ENCODE assay signal across 8 cellular contexts in the genomic region with DNA sequence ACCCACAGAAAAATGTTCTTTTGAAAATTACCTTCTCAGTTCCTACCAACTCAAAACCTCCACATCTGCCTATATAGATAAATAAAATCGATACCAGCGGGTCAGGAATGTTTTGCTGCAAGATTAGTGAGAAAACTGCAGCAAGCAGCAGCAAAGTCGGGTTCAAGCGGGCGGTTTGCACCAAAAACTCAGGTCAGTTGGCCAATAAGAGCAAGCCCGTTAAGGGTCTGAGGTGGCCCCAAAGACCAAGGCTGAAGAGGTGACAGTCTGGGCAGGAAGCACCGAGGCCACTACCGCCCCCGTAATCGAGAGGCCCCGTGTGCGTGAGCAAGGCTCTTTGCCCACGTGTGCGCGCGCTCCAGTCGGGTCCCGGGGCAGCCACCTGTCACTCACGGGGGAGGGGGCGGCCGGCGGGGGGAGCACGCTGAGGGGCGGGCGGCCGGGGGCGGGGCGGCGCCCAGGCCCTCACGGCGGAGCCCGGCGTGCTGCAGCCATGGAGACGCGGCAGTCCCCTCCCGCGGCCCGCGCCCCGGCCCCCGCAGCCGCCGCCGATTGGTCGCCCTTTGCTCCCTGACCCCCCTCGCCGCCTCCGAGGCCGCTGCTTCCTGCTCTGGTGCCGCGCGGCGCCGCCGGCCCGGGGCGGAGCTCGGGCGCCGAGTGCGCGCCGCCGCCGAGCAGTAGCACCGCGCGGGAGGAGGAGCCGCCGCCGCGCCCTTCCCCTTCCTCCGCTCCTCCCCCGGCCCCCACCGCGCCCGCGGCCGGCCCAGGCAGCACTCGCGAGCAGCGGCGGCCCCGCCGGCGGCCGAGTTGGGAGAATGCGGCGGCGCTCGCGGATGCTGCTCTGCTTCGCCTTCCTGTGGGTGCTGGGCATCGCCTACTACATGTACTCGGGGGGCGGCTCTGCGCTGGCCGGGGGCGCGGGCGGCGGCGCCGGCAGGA. TPM values are rescaled to one million over a fixed set of nuclear protein-coding genes. Genes with fewer than 3 reads are reported as not detected.
DNase-seq lines count a peak whose midpoint lies in the region; ATAC-seq and TF ChIP-seq lines count a peak whose summit lies in the region.

GALNT2 (plus strand) TSS at position 773 of the 939 bp plus-strand sequence; CDS start at position 816, 43 bp downstream.

- H3K27me3 Mint-ChIP-seq in type B pancreatic cell = peaks cover 8% of the 10 kb centered on the region

- H3K36me3 ChIP-seq in adrenal gland (replicated peaks in 1 of 2) (no peaks in the 10 kb centered on the region), heart right ventricle (no peaks in the 10 kb centered on the region)

- no peaks in the 10 kb centered on the region for H3K9me3 Mint-ChIP-seq in type B pancreatic cell

- DNase-seq in NCI-H146 treated with DMSO at 0.1 percent for 48 hours (lab: John Stamatoyannopoulos, UW; ENCODE audit: unreplicated experiment) (peak; percentile 90), adrenal gland (peak; percentile 88 to 93 (median 91)), heart right ventricle (peak; percentile 87 to 90), posterior vena cava (ENCODE audit: low spot score) (peak; percentile 97), type B pancreatic cell (ENCODE audit: extremely low spot score, unreplicated experiment) (peak; percentile 90)

- ATAC-seq in GM18498 (IDR thresholded peaks at IDR 0.05; ENCODE audit: unreplicated experiment) (peak; percentile 91), HG02870 (IDR thresholded peaks at IDR 0.05; ENCODE audit: unreplicated experiment) (peak; percentile 79), heart right ventricle (peak; percentile 92 to 98 (median 95))

- H3K36me3 Mint-ChIP-seq in type B pancreatic cell = no peaks in the 10 kb centered on the region

- H3K4me3 ChIP-seq in adrenal gland (peak within 1 kb of the TSS; percentile 80 to 96 (median 84)), heart right ventricle (peak within 1 kb of the TSS; percentile 65 to 97 (median 89))

- H3K27ac ChIP-seq in adrenal gland (peak within 1 kb of the TSS; percentile 83 to 98 (median 85)), heart right ventricle (peak within 1 kb of the TSS; percentile 85 to 97 (median 92))

- intact Hi-C loops in T-helper 1 cell treated with Interleukin-12 subunit alpha and Interleukin-12 subunit beta and Interleukin-4 antibody, amounts not matched to agents 30 ng/mL and 1 ng/mL, for 36 hours (cut with micrococcal nuclease) = loop anchor here (1.0 to 10.0 kb wide), 18 partner anchors 38 to 1962 kb away; partner anchors contain the start of genes ARV1, C1orf35, CCSAP and IBA57
- intact Hi-C loops in adrenal gland (cut with DNase I) (no loop called here), heart right ventricle (cut with DNase I) (loop anchor here in 6 of 10 donors (2.0 to 10.0 kb wide), 8 partner anchors 98 to 402 kb away; no protein-coding TSS in a partner anchor), posterior vena cava (cut with DNase I) (loop anchor here in 1 of 2 donors (10.0 kb wide), 1 partner anchor 202 kb away; no protein-coding TSS in a partner anchor)

- H3K27me3 ChIP-seq in adrenal gland (no peaks in the 10 kb centered on the region), heart right ventricle (no peaks in the 10 kb centered on the region)

- H3K9me3 ChIP-seq in adrenal gland (replicated peaks in 1 of 3) = no peaks in the 10 kb centered on the region
- peaks cover 0 to 14% (median 0%) of the 10 kb centered on the region in 11 donors for H3K9me3 ChIP-seq in heart right ventricle

- peak within 1 kb of the TSS; percentile 87 for H3K27ac Mint-ChIP-seq in type B pancreatic cell

- TF ChIP-seq POLR2A in adrenal gland (IDR thresholded peaks at IDR 0.05) = peak; percentile 82 to 86

- 1 to 2% (median 1%) methylated on average over 7 to 103 of the region's 104 CpGs for WGBS in adrenal gland, 4 donors
- WGBS in heart right ventricle, 2 donors = 1% methylated on average over 54 to 102 of the region's 104 CpGs

- peak within 1 kb of the TSS; percentile 92 for H3K4me3 Mint-ChIP-seq in type B pancreatic cell

- H3K4me1 ChIP-seq in adrenal gland (replicated peaks in 1 of 2) (peaks cover 17 to 41% of the 10 kb centered on the region in 2 donors), heart right ventricle (peaks cover 4 to 46% (median 27%) of the 10 kb centered on the region in 9 donors)

- peaks cover 21% of the 10 kb centered on the region for H3K4me1 Mint-ChIP-seq in type B pancreatic cell (ENCODE audit: unreplicated experiment)

- TF ChIP-seq CTCF in adrenal gland (IDR thresholded peaks at IDR 0.05) = no peak
- no peak for TF ChIP-seq CTCF in heart right ventricle (IDR thresholded peaks at IDR 0.05)
- TF ChIP-seq CTCF in type B pancreatic cell (conservative IDR thresholded peaks at IDR 0.05) = no peak

RNA-seq across cellular contexts. Expression of gene GALNT2, which starts in this region (rescaled TPM):
- 41.1 and 41.3 TPM in 2 replicates for total RNA-seq in T-helper 1 cell treated with Interleukin-12 subunit alpha and Interleukin-12 subunit beta and Interleukin-4 antibody, amounts not matched to agents 30 ng/mL and 1 ng/mL, for 36 hours
- total RNA-seq in adrenal gland (100 to 1,000 TPM in 4 of 8 donors, 10 to 100 TPM in 4; 54.1 to 220 (median 95.5) TPM), heart right ventricle (10 to 100 TPM; 21.3 to 35.1 (median 25.8) TPM), posterior vena cava (10 to 100 TPM; 72.6 to 79.6 TPM), type B pancreatic cell (ENCODE audit: low replicate concordance) (39.9 and 66.3 TPM in 2 replicates)
- polyA plus RNA-seq in adrenal gland (100 to 1,000 TPM in 1 of 3 donors, 10 to 100 TPM in 2; 22.3 to 164 (median 39.1) TPM), heart right ventricle (10 to 100 TPM in 1 of 2 donors, 1 to 10 TPM in 1; 9.7 to 27.5 TPM)

Comparison
In these comparisons a context has a peak if more than half of its experiments do, and no peak if none do; other contexts are left out.
1. Peak in every context shown above with its lines: DNase-seq, ATAC-seq, H3K4me3 ChIP-seq and H3K27ac ChIP-seq.
2. intact Hi-C loops: an anchor here in T-helper 1 cell treated with Interleukin-12 subunit alpha and Interleukin-12 subunit beta and Interleukin-4 antibody, amounts not matched to agents 30 ng/mL and 1 ng/mL, for 36 hours (1.0 to 10.0 kb wide) and heart right ventricle (2.0 to 10.0 kb wide); none called in adrenal gland.